1 cellular context compared by ENCODE assay signal in the genomic region with DNA sequence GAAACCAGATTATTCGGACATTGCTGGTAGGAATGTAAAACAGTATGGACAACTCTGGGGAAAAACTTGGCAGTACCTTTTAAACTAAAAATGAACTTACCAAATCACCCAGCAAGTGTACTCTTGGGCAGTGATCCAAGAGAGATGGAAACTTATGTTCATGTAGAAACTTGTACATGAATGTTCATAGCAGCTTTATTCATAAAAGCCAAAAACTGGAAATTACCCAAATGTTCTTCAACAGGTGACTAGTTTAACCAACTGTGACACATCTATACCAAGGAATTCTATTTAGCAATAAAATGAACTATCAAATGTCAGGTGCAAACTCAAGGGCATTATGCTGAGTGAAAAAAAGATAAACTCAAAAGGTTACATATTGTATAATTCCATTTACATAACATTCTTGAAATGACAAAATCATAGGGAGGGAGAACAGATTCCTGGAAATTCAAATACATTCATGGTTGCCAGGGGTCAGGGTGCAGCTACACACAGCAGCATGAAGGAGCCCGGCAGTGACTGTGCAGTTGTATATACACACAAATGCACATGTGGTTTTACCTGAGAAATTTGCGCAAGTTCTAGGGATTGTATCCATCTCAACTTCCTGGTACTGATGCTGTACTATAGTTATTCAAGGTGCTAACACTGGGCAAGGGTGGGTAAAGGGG.
TF ChIP-seq lines count a peak whose summit lies in the region.

No MANE protein-coding gene starts in this region.

TF ChIP-seq in liver, 16 proteins besides CTCF, POLR2A, EP300 and RAD21 (continued from another document):
- TF ChIP-seq NR2F2 (IDR thresholded peaks at IDR 0.05) = no peak
- TF ChIP-seq YY1 (IDR thresholded peaks at IDR 0.05) = no peak
- no peak for TF ChIP-seq FOXA1 (IDR thresholded peaks at IDR 0.05)
- no peak for TF ChIP-seq ATF3 (IDR thresholded peaks at IDR 0.05)
- TF ChIP-seq, protein P1, sequence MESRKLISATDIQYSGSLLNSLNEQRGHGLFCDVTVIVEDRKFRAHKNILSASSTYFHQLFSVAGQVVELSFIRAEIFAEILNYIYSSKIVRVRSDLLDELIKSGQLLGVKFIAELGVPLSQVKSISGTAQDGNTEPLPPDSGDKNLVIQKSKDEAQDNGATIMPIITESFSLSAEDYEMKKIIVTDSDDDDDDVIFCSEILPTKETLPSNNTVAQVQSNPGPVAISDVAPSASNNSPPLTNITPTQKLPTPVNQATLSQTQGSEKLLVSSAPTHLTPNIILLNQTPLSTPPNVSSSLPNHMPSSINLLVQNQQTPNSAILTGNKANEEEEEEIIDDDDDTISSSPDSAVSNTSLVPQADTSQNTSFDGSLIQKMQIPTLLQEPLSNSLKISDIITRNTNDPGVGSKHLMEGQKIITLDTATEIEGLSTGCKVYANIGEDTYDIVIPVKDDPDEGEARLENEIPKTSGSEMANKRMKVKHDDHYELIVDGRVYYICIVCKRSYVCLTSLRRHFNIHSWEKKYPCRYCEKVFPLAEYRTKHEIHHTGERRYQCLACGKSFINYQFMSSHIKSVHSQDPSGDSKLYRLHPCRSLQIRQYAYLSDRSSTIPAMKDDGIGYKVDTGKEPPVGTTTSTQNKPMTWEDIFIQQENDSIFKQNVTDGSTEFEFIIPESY (IDR thresholded peaks at IDR 0.05) = no peak
TF ChIP-seq in liver: peak in this region for 4.
